In genomic region chr14:64799555-64799954, GRCh38 we compare ENCODE assay signal across 28 cellular contexts.
"Had no signal": no experiment of that assay in that cellular context is flagged by ENCODE, and none has a peak within 500 bp of the region (broad histone marks: within the 10 kb centered on the region; RNA-seq: fewer than 3 reads in every experiment).

No MANE protein-coding gene starts in this region.

- DNase-seq: activated CD4-positive, CD25-positive, alpha-beta regulatory T cell; activated CD4-positive, CD25-positive, alpha-beta regulatory T cell treated with anti-CD3 and anti-CD28 coated beads, Interleukin-2, amount 50 U/mL, for 72 hours; activated CD8-positive, alpha-beta memory T cell treated with anti-CD3 and anti-CD28 coated beads for 24 hours; activated effector memory CD4-positive, alpha-beta T cell treated with Interleukin-2 at 50 U/mL for 16 hours; activated gamma-delta T cell treated with Interleukin-2 at 50 U/mL for 16 hours; activated naive CD4-positive, alpha-beta T cell treated with anti-CD3 and anti-CD28 coated beads, Interleukin-2, amount 50 U/mL, for 16 hours; activated T-cell treated with anti-CD3 and anti-CD28 coated beads, Interleukin-2, amount 50 U/mL, for 4 hours; cortex of kidney; effector CD4-positive, alpha-beta T cell; glutamatergic neuron; T-helper 1 cell; T-helper 17 cell; T1000 had no signal

- ATAC-seq: activated CD4-positive, alpha-beta T cell treated with anti-CD3 and anti-CD28 coated beads for 36 hours; activated CD8-positive, alpha-beta T cell treated with anti-CD3 and anti-CD28 coated beads for 36 hours; activated T-cell treated with anti-CD3 and anti-CD28 coated beads, Interleukin-2, amount 50 U/mL, for 4 hours; activated T-helper 17 cell treated with anti-CD3 and anti-CD28 coated beads, Interleukin-2, amount 50 U/mL, for 72 hours; effector memory CD8-positive, alpha-beta T cell; T-helper 17 cell had no signal

- H3K4me3 Mint-ChIP-seq: activated CD4-positive, alpha-beta T cell treated with anti-CD3 and anti-CD28 coated beads for 36 hours; activated CD4-positive, alpha-beta T cell treated with anti-CD3 and anti-CD28 coated beads, Interleukin-2, amount 10 ng/mL, durations not matched to agents 7 days and 5 days; activated CD8-positive, alpha-beta T cell treated with anti-CD3 and anti-CD28 coated beads for 36 hours; activated naive CD8-positive, alpha-beta T cell; activated T-cell treated with anti-CD3 and anti-CD28 coated beads, Interleukin-2, amount 50 U/mL, for 4 hours; activated T-helper 17 cell treated with anti-CD3 and anti-CD28 coated beads, Interleukin-2, amount 50 U/mL, for 72 hours; central memory CD8-positive, alpha-beta T cell; effector memory CD8-positive, alpha-beta T cell; T-helper 17 cell; T-helper 2 cell treated with Interferon-gamma antibody and Interleukin-4, amounts not matched to agents 5 μg/mL and 100 μg/mL, for 36 hours had no signal

- H3K27ac ChIP-seq: brain microvascular endothelial cell, esophagus muscularis mucosa, foreskin keratinocyte, heart left ventricle had no signal

- H3K36me3 Mint-ChIP-seq: activated naive CD8-positive, alpha-beta T cell had no signal

- H3K27ac Mint-ChIP-seq: activated CD4-positive, alpha-beta T cell treated with anti-CD3 and anti-CD28 coated beads for 36 hours; activated CD4-positive, alpha-beta T cell treated with anti-CD3 and anti-CD28 coated beads, Interleukin-2, amount 10 ng/mL, durations not matched to agents 7 days and 5 days; activated CD8-positive, alpha-beta T cell treated with anti-CD3 and anti-CD28 coated beads for 36 hours; activated naive CD8-positive, alpha-beta T cell; activated T-helper 17 cell treated with anti-CD3 and anti-CD28 coated beads, Interleukin-2, amount 50 U/mL, for 72 hours; effector memory CD8-positive, alpha-beta T cell; T-helper 17 cell; T-helper 2 cell treated with Interferon-gamma antibody and Interleukin-4, amounts not matched to agents 5 μg/mL and 100 μg/mL, for 36 hours had no signal

- H3K9me3 Mint-ChIP-seq: activated CD4-positive, alpha-beta T cell treated with anti-CD3 and anti-CD28 coated beads, Interleukin-2, amount 10 ng/mL, durations not matched to agents 7 days and 5 days; activated CD8-positive, alpha-beta T cell treated with anti-CD3 and anti-CD28 coated beads for 36 hours; activated T-cell treated with anti-CD3 and anti-CD28 coated beads, Interleukin-2, amount 50 U/mL, for 4 hours; activated T-helper 17 cell treated with anti-CD3 and anti-CD28 coated beads, Interleukin-2, amount 50 U/mL, for 72 hours; central memory CD8-positive, alpha-beta T cell; effector memory CD8-positive, alpha-beta T cell; T-helper 2 cell treated with Interferon-gamma antibody and Interleukin-4, amounts not matched to agents 5 μg/mL and 100 μg/mL, for 36 hours had no signal

- H3K36me3 ChIP-seq: brain microvascular endothelial cell had no signal

- FAIRE-seq: astrocyte, colon had no signal

- H3K4me1 ChIP-seq: esophagus muscularis mucosa, foreskin keratinocyte, gastrocnemius medialis had no signal

- H3K4me3 ChIP-seq: esophagus muscularis mucosa, gastrocnemius medialis, heart left ventricle had no signal

- H3K4me1 Mint-ChIP-seq: activated CD4-positive, alpha-beta T cell treated with anti-CD3 and anti-CD28 coated beads for 36 hours; activated CD4-positive, alpha-beta T cell treated with anti-CD3 and anti-CD28 coated beads, Interleukin-2, amount 10 ng/mL, durations not matched to agents 7 days and 5 days; activated T-helper 17 cell treated with anti-CD3 and anti-CD28 coated beads, Interleukin-2, amount 50 U/mL, for 72 hours; central memory CD8-positive, alpha-beta T cell; T-helper 17 cell had no signal

- H3K27me3 ChIP-seq: brain microvascular endothelial cell, foreskin keratinocyte, gastrocnemius medialis, heart left ventricle had no signal

- H3K9me3 ChIP-seq: esophagus muscularis mucosa, gastrocnemius medialis, heart left ventricle had no signal

- H3K27me3 Mint-ChIP-seq: activated CD4-positive, alpha-beta T cell treated with anti-CD3 and anti-CD28 coated beads for 36 hours; activated CD8-positive, alpha-beta T cell treated with anti-CD3 and anti-CD28 coated beads for 36 hours; activated naive CD8-positive, alpha-beta T cell had no signal
